ENCODE assay signal across 8 cellular contexts in the genomic region with DNA sequence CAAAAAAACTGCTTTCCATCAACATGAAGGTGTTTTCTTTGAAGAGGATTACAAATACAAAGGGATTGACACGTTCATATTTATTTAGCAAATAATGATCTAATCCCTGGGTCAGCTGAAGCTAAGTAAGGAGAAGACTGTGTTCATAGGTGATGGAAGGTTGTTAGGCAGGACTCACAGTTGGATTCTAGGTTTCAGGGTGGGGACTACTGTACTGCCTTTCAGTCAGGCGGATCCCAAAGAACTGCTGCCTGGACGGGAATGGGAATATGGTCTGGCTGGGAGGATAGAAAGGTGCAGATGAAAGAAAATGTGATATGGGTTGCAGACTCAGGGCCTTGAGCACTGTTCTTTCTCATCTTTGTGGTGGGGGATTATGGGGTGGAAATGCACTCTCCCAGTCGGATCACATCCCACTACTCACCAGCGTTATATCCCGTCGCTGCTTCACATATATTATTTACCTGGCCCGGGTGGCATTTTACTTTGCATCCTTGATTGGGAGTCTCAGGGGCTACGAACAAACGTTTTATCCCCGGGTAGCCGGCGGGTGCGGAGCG.
DNase-seq lines count a peak whose midpoint lies in the region; ATAC-seq and TF ChIP-seq lines count a peak whose summit lies in the region.
"Not testable (repeated sequence)": the region's sequence is repeated elsewhere in the genome, so short reads cannot be mapped to it uniquely, and the experiment has no call there.

No MANE protein-coding gene starts in this region.

- peaks cover 98% of the 10 kb centered on the region for H3K27me3 Mint-ChIP-seq in CD4-positive, alpha-beta T cell
- H3K27me3 Mint-ChIP-seq in T-helper 17 cell = peaks cover 66% of the 10 kb centered on the region
- peaks cover 75% of the 10 kb centered on the region for H3K27me3 Mint-ChIP-seq in activated naive CD8-positive, alpha-beta T cell treated with anti-CD3 and anti-CD28 coated beads, Interleukin-2, amount 50 U/mL, for 24 hours
- H3K27me3 Mint-ChIP-seq in mesothelial cell of epicardium (ENCODE audit: low read depth) = peaks cover 98% of the 10 kb centered on the region

- intact Hi-C loops in CD4-positive, alpha-beta T cell (cut with DNase I, micrococcal nuclease); esophagus muscularis mucosa (cut with DNase I): not testable (repeated sequence)

- H3K9ac ChIP-seq in smooth muscle cell (ENCODE audit: low read depth) = not testable (repeated sequence)

- peak overlapping the region; percentile 84 for H2AFZ ChIP-seq in smooth muscle cell (ENCODE audit: low read depth)

- H4K20me1 ChIP-seq in smooth muscle cell (ENCODE audit: low read depth) = not testable (repeated sequence)

- TF ChIP-seq POLR2A in esophagus muscularis mucosa (IDR thresholded peaks at IDR 0.05; ENCODE audit: low read depth) = not testable (repeated sequence)

- not testable (repeated sequence) for H3K27ac Mint-ChIP-seq in CD4-positive, alpha-beta T cell; T-helper 17 cell; activated naive CD8-positive, alpha-beta T cell treated with anti-CD3 and anti-CD28 coated beads, Interleukin-2, amount 50 U/mL, for 24 hours; mesothelial cell of epicardium

- H3K4me1 Mint-ChIP-seq in CD4-positive, alpha-beta T cell (ENCODE audit: low read depth) = not testable (repeated sequence)
- peaks cover 11% of the 10 kb centered on the region for H3K4me1 Mint-ChIP-seq in T-helper 17 cell
- peaks cover 13% of the 10 kb centered on the region for H3K4me1 Mint-ChIP-seq in activated naive CD8-positive, alpha-beta T cell treated with anti-CD3 and anti-CD28 coated beads, Interleukin-2, amount 50 U/mL, for 24 hours
- H3K4me1 Mint-ChIP-seq in mesothelial cell of epicardium = peaks cover 24% of the 10 kb centered on the region

- not testable (repeated sequence) for H3K36me3 ChIP-seq in esophagus muscularis mucosa; smooth muscle cell (ENCODE audit: low read depth)

- DNase-seq in CD4-positive, alpha-beta T cell; T-helper 17 cell; activated naive CD8-positive, alpha-beta T cell treated with anti-CD3 and anti-CD28 coated beads, Interleukin-2, amount 50 U/mL, for 24 hours; esophagus muscularis mucosa (ENCODE audit: extremely low spot score); mesothelial cell of epicardium (ENCODE audit: low spot score in 2 of 2, unreplicated experiment in 2 of 2); smooth muscle cell (lab: John Stamatoyannopoulos, UW; ENCODE audit: unreplicated experiment): not testable (repeated sequence)
- peak; percentile 45 for DNase-seq in NCI-H345 (lab: John Stamatoyannopoulos, UW)

- H3K27me3 ChIP-seq in CD4-positive, alpha-beta T cell (ENCODE audit: control insufficient read depth, insufficient read depth, low read length) = peaks cover 42% of the 10 kb centered on the region
- H3K27me3 ChIP-seq in esophagus muscularis mucosa (peaks cover 0 to 23% (median 0%) of the 10 kb centered on the region in 4 donors), smooth muscle cell (ENCODE audit: low read depth) (peaks cover 58% of the 10 kb centered on the region)

- POLR2A ChIA-PET in CD4-positive, alpha-beta T cell (lab: Charles Lee) = not testable (repeated sequence)

- not testable (repeated sequence) for H3K36me3 Mint-ChIP-seq in CD4-positive, alpha-beta T cell (ENCODE audit: low read depth); T-helper 17 cell (ENCODE audit: low read depth); activated naive CD8-positive, alpha-beta T cell treated with anti-CD3 and anti-CD28 coated beads, Interleukin-2, amount 50 U/mL, for 24 hours (ENCODE audit: low read depth); mesothelial cell of epicardium

- H3K9me3 Mint-ChIP-seq in CD4-positive, alpha-beta T cell; activated naive CD8-positive, alpha-beta T cell treated with anti-CD3 and anti-CD28 coated beads, Interleukin-2, amount 50 U/mL, for 24 hours; mesothelial cell of epicardium: not testable (repeated sequence)

- WGBS in esophagus muscularis mucosa = 21% methylated on average over 15 of the region's 15 CpGs
- 17% methylated on average over 15 of the region's 15 CpGs for WGBS in smooth muscle cell (ENCODE audit: low lambda C conversion rate)

- not testable (repeated sequence) for ATAC-seq in CD4-positive, alpha-beta T cell (ENCODE audit: poor library complexity); T-helper 17 cell; activated naive CD8-positive, alpha-beta T cell treated with anti-CD3 and anti-CD28 coated beads, Interleukin-2, amount 50 U/mL, for 24 hours
- peak; percentile 5 for ATAC-seq in HG03432 (IDR thresholded peaks at IDR 0.05; ENCODE audit: unreplicated experiment)

- TF ChIP-seq CTCF in CD4-positive, alpha-beta T cell (IDR thresholded peaks at IDR 0.05); esophagus muscularis mucosa (IDR thresholded peaks at IDR 0.05); mesothelial cell of epicardium (IDR thresholded peaks at IDR 0.05; ENCODE audit: unreplicated experiment); smooth muscle cell (IDR thresholded peaks at IDR 0.05; ENCODE audit: borderline replicate concordance, insufficient read depth, poor library complexity, severe bottlenecking): not testable (repeated sequence)

- H3K4me3 Mint-ChIP-seq in CD4-positive, alpha-beta T cell = peak overlapping the region; percentile 73
- H3K4me3 Mint-ChIP-seq in T-helper 17 cell = peak overlapping the region; percentile 87
- peak overlapping the region; percentile 70 for H3K4me3 Mint-ChIP-seq in activated naive CD8-positive, alpha-beta T cell treated with anti-CD3 and anti-CD28 coated beads, Interleukin-2, amount 50 U/mL, for 24 hours
- H3K4me3 Mint-ChIP-seq in mesothelial cell of epicardium = peak overlapping the region; percentile 69

- CTCF ChIA-PET in CD4-positive, alpha-beta T cell (lab: Charles Lee) = not testable (repeated sequence)

- peak overlapping the region; percentile 91 for H3K4me2 ChIP-seq in smooth muscle cell

- peaks cover 8 to 24% (median 16%) of the 10 kb centered on the region in 4 donors for H3K4me1 ChIP-seq in esophagus muscularis mucosa
- not testable (repeated sequence) for H3K4me1 ChIP-seq in smooth muscle cell (ENCODE audit: low read depth)

- not testable (repeated sequence) for H3K9me3 ChIP-seq in CD4-positive, alpha-beta T cell (ENCODE audit: control insufficient read depth, low read length); T-helper 17 cell (ENCODE audit: control insufficient read depth, low read length, poor library complexity, severe bottlenecking); esophagus muscularis mucosa; smooth muscle cell (replicated peaks; ENCODE audit: low read depth)

- not testable (repeated sequence) for H3K79me2 ChIP-seq in smooth muscle cell (ENCODE audit: low read depth)

- H3K4me3 ChIP-seq in esophagus muscularis mucosa = peak overlapping the region; percentile 48 to 60 (median 58)
- H3K4me3 ChIP-seq in smooth muscle cell = peak overlapping the region; percentile 62

- not testable (repeated sequence) for H3K27ac ChIP-seq in CD4-positive, alpha-beta T cell (ENCODE audit: low read depth, low read length); smooth muscle cell (ENCODE audit: low read depth)
- peak overlapping the region in 1 of 4 donors; percentile 51 for H3K27ac ChIP-seq in esophagus muscularis mucosa (replicated peaks in 1 of 4)

- not testable (repeated sequence) for TF ChIP-seq EP300 in esophagus muscularis mucosa (IDR thresholded peaks at IDR 0.05)

- not testable (repeated sequence) for H3F3A ChIP-seq in smooth muscle cell (ENCODE audit: low read depth)
